In the genomic region with DNA sequence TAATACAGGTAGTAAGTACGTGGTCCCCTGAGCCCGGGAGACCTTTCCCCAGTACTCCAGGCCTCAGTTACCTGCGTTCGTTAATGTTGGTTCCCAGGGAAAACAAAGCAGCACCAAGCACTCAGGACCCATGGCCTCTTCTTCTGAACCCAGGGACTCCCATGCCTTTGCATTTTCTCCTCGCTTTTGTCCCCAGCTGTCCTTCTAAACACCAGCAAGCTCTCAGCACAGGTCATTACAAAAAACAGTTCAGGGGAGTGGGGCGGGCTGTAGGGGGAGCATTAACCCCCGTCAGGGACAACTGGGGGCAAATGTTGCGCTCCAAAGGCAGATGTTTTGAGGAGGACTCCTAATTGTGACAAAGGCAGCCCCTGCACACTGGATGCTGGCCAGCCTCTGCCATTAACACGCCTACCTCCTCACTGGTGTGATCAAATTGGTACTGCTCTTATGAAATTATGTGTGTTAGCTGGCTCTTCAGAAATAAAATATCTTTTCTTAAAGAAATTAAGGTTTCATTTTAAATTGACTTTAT, we compare ENCODE assay signal across 2 cellular contexts.
TF ChIP-seq lines count a peak whose summit lies in the region.

No MANE protein-coding gene starts in this region.

TF ChIP-seq in GM23338, 12 proteins besides CTCF, POLR2A, EP300 and RAD21 (continued from another document and continues in another):
- TF ChIP-seq REST (IDR thresholded peaks at IDR 0.05; ENCODE audit: unreplicated experiment) (no peak), ZNF331 (CRISPR knock-in tag; IDR thresholded peaks at IDR 0.05; ENCODE audit: low read depth) (no peak), JUNB (IDR thresholded peaks at IDR 0.05; ENCODE audit: unreplicated experiment) (no peak), ZNF114 (CRISPR knock-in tag; IDR thresholded peaks at IDR 0.05) (no peak), CREB1 (CRISPR knock-in tag; IDR thresholded peaks at IDR 0.05; ENCODE audit: low read depth) (no peak), STAT1 (IDR thresholded peaks at IDR 0.05; ENCODE audit: unreplicated experiment) (no peak), ETS1 (IDR thresholded peaks at IDR 0.05) (no peak), POLR2AphosphoS5 (IDR thresholded peaks at IDR 0.05; ENCODE audit: low read depth) (no peak), EZH2 (IDR thresholded peaks at IDR 0.05; ENCODE audit: low read depth, unreplicated experiment) (no peak)

TF ChIP-seq in WTC11, 78 proteins besides CTCF, POLR2A, EP300 and RAD21 (continued from another document):
- TF ChIP-seq, protein P1, sequence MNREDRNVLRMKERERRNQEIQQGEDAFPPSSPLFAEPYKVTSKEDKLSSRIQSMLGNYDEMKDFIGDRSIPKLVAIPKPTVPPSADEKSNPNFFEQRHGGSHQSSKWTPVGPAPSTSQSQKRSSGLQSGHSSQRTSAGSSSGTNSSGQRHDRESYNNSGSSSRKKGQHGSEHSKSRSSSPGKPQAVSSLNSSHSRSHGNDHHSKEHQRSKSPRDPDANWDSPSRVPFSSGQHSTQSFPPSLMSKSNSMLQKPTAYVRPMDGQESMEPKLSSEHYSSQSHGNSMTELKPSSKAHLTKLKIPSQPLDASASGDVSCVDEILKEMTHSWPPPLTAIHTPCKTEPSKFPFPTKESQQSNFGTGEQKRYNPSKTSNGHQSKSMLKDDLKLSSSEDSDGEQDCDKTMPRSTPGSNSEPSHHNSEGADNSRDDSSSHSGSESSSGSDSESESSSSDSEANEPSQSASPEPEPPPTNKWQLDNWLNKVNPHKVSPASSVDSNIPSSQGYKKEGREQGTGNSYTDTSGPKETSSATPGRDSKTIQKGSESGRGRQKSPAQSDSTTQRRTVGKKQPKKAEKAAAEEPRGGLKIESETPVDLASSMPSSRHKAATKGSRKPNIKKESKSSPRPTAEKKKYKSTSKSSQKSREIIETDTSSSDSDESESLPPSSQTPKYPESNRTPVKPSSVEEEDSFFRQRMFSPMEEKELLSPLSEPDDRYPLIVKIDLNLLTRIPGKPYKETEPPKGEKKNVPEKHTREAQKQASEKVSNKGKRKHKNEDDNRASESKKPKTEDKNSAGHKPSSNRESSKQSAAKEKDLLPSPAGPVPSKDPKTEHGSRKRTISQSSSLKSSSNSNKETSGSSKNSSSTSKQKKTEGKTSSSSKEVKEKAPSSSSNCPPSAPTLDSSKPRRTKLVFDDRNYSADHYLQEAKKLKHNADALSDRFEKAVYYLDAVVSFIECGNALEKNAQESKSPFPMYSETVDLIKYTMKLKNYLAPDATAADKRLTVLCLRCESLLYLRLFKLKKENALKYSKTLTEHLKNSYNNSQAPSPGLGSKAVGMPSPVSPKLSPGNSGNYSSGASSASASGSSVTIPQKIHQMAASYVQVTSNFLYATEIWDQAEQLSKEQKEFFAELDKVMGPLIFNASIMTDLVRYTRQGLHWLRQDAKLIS (CRISPR knock-in tag; IDR thresholded peaks at IDR 0.05; ENCODE audit: borderline replicate concordance), result no peak
- TF ChIP-seq, protein P2, sequence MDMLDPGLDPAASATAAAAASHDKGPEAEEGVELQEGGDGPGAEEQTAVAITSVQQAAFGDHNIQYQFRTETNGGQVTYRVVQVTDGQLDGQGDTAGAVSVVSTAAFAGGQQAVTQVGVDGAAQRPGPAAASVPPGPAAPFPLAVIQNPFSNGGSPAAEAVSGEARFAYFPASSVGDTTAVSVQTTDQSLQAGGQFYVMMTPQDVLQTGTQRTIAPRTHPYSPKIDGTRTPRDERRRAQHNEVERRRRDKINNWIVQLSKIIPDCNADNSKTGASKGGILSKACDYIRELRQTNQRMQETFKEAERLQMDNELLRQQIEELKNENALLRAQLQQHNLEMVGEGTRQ (CRISPR knock-in tag; IDR thresholded peaks at IDR 0.05), result no peak
- TF ChIP-seq, protein P3, sequence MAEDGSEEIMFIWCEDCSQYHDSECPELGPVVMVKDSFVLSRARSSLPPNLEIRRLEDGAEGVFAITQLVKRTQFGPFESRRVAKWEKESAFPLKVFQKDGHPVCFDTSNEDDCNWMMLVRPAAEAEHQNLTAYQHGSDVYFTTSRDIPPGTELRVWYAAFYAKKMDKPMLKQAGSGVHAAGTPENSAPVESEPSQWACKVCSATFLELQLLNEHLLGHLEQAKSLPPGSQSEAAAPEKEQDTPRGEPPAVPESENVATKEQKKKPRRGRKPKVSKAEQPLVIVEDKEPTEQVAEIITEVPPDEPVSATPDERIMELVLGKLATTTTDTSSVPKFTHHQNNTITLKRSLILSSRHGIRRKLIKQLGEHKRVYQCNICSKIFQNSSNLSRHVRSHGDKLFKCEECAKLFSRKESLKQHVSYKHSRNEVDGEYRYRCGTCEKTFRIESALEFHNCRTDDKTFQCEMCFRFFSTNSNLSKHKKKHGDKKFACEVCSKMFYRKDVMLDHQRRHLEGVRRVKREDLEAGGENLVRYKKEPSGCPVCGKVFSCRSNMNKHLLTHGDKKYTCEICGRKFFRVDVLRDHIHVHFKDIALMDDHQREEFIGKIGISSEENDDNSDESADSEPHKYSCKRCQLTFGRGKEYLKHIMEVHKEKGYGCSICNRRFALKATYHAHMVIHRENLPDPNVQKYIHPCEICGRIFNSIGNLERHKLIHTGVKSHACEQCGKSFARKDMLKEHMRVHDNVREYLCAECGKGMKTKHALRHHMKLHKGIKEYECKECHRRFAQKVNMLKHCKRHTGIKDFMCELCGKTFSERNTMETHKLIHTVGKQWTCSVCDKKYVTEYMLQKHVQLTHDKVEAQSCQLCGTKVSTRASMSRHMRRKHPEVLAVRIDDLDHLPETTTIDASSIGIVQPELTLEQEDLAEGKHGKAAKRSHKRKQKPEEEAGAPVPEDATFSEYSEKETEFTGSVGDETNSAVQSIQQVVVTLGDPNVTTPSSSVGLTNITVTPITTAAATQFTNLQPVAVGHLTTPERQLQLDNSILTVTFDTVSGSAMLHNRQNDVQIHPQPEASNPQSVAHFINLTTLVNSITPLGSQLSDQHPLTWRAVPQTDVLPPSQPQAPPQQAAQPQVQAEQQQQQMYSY (CRISPR knock-in tag; IDR thresholded peaks at IDR 0.05), result no peak
- TF ChIP-seq KAT7 (CRISPR knock-in tag; IDR thresholded peaks at IDR 0.05; ENCODE audit: borderline replicate concordance) (no peak), ZNF425 (CRISPR knock-in tag; conservative IDR thresholded peaks at IDR 0.05) (no peak), STAT6 (CRISPR knock-in tag; conservative IDR thresholded peaks at IDR 0.05; ENCODE audit: low read depth) (no peak), JUN (CRISPR knock-in tag; IDR thresholded peaks at IDR 0.05) (no peak)
- TF ChIP-seq, protein P4, sequence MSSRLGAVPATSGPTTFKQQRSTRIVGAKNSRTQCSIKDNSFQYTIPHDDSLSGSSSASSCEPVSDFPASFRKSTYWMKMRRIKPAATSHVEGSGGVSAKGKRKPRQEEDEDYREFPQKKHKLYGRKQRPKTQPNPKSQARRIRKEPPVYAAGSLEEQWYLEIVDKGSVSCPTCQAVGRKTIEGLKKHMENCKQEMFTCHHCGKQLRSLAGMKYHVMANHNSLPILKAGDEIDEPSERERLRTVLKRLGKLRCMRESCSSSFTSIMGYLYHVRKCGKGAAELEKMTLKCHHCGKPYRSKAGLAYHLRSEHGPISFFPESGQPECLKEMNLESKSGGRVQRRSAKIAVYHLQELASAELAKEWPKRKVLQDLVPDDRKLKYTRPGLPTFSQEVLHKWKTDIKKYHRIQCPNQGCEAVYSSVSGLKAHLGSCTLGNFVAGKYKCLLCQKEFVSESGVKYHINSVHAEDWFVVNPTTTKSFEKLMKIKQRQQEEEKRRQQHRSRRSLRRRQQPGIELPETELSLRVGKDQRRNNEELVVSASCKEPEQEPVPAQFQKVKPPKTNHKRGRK (CRISPR knock-in tag; IDR thresholded peaks at IDR 0.05; ENCODE audit: borderline replicate concordance), result no peak
- TF ChIP-seq, protein P5, sequence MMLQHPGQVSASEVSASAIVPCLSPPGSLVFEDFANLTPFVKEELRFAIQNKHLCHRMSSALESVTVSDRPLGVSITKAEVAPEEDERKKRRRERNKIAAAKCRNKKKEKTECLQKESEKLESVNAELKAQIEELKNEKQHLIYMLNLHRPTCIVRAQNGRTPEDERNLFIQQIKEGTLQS (CRISPR knock-in tag; conservative IDR thresholded peaks at IDR 0.05), result no peak
- TF ChIP-seq, protein P6, sequence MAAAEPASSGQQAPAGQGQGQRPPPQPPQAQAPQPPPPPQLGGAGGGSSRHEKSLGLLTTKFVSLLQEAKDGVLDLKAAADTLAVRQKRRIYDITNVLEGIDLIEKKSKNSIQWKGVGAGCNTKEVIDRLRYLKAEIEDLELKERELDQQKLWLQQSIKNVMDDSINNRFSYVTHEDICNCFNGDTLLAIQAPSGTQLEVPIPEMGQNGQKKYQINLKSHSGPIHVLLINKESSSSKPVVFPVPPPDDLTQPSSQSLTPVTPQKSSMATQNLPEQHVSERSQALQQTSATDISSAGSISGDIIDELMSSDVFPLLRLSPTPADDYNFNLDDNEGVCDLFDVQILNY (CRISPR knock-in tag; IDR thresholded peaks at IDR 0.05), result no peak
- TF ChIP-seq, protein P7, sequence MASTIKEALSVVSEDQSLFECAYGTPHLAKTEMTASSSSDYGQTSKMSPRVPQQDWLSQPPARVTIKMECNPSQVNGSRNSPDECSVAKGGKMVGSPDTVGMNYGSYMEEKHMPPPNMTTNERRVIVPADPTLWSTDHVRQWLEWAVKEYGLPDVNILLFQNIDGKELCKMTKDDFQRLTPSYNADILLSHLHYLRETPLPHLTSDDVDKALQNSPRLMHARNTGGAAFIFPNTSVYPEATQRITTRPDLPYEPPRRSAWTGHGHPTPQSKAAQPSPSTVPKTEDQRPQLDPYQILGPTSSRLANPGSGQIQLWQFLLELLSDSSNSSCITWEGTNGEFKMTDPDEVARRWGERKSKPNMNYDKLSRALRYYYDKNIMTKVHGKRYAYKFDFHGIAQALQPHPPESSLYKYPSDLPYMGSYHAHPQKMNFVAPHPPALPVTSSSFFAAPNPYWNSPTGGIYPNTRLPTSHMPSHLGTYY (CRISPR knock-in tag; IDR thresholded peaks at IDR 0.05), result no peak
